ENCODE assay signal across 8 cellular contexts in the genomic region with DNA sequence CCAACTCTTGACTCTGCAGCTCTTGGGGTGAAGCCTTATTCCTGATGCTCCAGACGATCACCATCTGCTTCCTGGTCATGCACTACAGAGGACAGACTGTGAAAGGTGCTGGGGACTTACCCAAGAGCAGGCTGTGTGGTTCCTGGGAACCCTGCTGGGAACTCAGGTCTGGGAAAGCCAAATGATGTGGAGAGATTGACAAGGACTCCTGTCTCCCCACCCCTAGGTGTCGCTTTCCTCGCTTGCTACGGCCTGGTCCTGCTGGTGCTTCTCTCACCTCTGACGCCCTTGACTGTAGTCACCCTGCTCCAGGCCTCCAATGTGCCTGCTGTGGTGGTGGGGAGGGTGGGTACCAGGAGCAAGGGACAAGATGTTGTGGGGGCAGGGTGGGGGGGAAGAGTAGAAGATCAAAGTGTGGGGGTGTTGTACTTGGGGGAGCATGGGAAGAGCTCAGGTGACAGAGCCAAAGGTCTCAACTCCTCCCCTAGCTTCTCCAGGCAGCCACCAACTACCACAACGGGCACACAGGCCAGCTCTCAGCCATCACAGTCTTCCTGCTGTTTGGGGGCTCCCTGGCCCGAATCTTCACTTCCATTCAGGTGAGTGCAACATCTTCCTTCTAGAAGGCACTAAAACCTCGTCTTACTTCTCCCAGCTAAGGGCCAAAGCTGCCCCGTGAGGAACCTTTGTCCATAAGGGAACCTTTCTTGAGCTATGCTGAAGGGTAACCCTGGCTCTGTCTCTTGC. TPM values are rescaled to one million over a fixed set of nuclear protein-coding genes. Genes with fewer than 3 reads are reported as not detected.
A peak's percentile ranks its signal among the peaks of the same experiment; 100 is the strongest.
DNase-seq lines count a peak whose midpoint lies in the region; ATAC-seq, FAIRE-seq and TF ChIP-seq lines count a peak whose summit lies in the region.

No MANE protein-coding gene starts in this region.

- no peak overlapping the region for H3K9ac ChIP-seq in OCI-LY3 (ENCODE audit: low read length)

- H3K36me3 ChIP-seq in OCI-LY3 (replicated peaks; ENCODE audit: low read depth, low read length) (peaks cover 10% of the 10 kb centered on the region), esophagus (ENCODE audit: control insufficient read depth in 2 of 2, insufficient read depth in 2 of 2, low read length in 1 of 2) (peaks cover 6 to 9% of the 10 kb centered on the region in 2 donors)

- no peak overlapping the region for H3K4me3 Mint-ChIP-seq in activated T-cell treated with anti-CD3 and anti-CD28 coated beads, Interleukin-2, amount 50 U/mL, for 24 hours
- H3K4me3 Mint-ChIP-seq in stimulated activated effector memory CD8-positive, alpha-beta T cell treated with anti-CD3 and anti-CD28 coated beads, Interleukin-12 subunit alpha, Interleukin-12 subunit beta, amount 100 ng/mL, for 72 hours: no peak overlapping the region

- intact Hi-C loops in sciatic nerve (cut with DNase I): no loop called here

- H3K27ac ChIP-seq in OCI-LY3 (ENCODE audit: low read length) (no peak overlapping the region), esophagus (ENCODE audit: low read depth in 2 of 2, low read length in 1 of 2) (peak overlapping the region; percentile 85 to 97)

- no peaks in the 10 kb centered on the region for H4K20me1 ChIP-seq in OCI-LY3 (ENCODE audit: insufficient read depth, low read length)

- H3K4me2 ChIP-seq in OCI-LY3 (ENCODE audit: low read length): no peak overlapping the region

- peaks cover 35% of the 10 kb centered on the region for H3K4me1 Mint-ChIP-seq in activated T-cell treated with anti-CD3 and anti-CD28 coated beads, Interleukin-2, amount 50 U/mL, for 24 hours (ENCODE audit: low read depth)
- peaks cover 35% of the 10 kb centered on the region for H3K4me1 Mint-ChIP-seq in stimulated activated effector memory CD8-positive, alpha-beta T cell treated with anti-CD3 and anti-CD28 coated beads, Interleukin-12 subunit alpha, Interleukin-12 subunit beta, amount 100 ng/mL, for 72 hours

- DNase-seq in activated T-cell treated with anti-CD3 and anti-CD28 coated beads, Interleukin-2, amount 50 U/mL, for 24 hours: no peak
- no peak for DNase-seq in activated T-cell treated with anti-CD3 and anti-CD28 coated beads, Interleukin-2, amount 50 U/mL, for 48 hours
- DNase-seq in stimulated activated effector memory CD8-positive, alpha-beta T cell treated with anti-CD3 and anti-CD28 coated beads, Interleukin-12 subunit alpha, Interleukin-12 subunit beta, amount 100 ng/mL, for 72 hours (ENCODE audit: low spot score in 2 of 2): no peak
- DNase-seq in frontal cortex (ENCODE audit: low spot score in 2 of 2) (no peak), sciatic nerve (ENCODE audit: low spot score) (no peak)

- H3K4me1 ChIP-seq in OCI-LY3 (ENCODE audit: low read length): peaks cover 21% of the 10 kb centered on the region
- peaks cover 9 to 20% of the 10 kb centered on the region in 2 donors for H3K4me1 ChIP-seq in esophagus (ENCODE audit: control insufficient read depth in 2 of 2, insufficient read depth in 2 of 2, low read length in 1 of 2)

- TF ChIP-seq CTCF in OCI-LY3 (IDR thresholded peaks at IDR 0.05; ENCODE audit: low read depth, low read length): peak; percentile 40

- H3K27me3 Mint-ChIP-seq in activated T-cell treated with anti-CD3 and anti-CD28 coated beads, Interleukin-2, amount 50 U/mL, for 24 hours: no peaks in the 10 kb centered on the region

- FAIRE-seq in frontal cortex (lab: Jason Lieb, UNC): no peak

- H3K4me3 ChIP-seq in OCI-LY3 (ENCODE audit: low read length): no peak overlapping the region
- H3K4me3 ChIP-seq in esophagus (ENCODE audit: low read depth in 1 of 2, low read length in 2 of 2): no peak overlapping the region

- no peaks in the 10 kb centered on the region for H3K9me3 ChIP-seq in OCI-LY3 (ENCODE audit: insufficient read depth, low read length)
- H3K9me3 ChIP-seq in esophagus (ENCODE audit: control insufficient read depth in 2 of 2, insufficient read depth in 1 of 2, low read depth in 1 of 2, low read length in 1 of 2): no peaks in the 10 kb centered on the region

- H3K36me3 Mint-ChIP-seq in activated T-cell treated with anti-CD3 and anti-CD28 coated beads, Interleukin-2, amount 50 U/mL, for 24 hours (ENCODE audit: low read depth): peaks cover 85% of the 10 kb centered on the region
- peaks cover 69% of the 10 kb centered on the region for H3K36me3 Mint-ChIP-seq in stimulated activated effector memory CD8-positive, alpha-beta T cell treated with anti-CD3 and anti-CD28 coated beads, Interleukin-12 subunit alpha, Interleukin-12 subunit beta, amount 100 ng/mL, for 72 hours

- H3K27me3 ChIP-seq in OCI-LY3 (ENCODE audit: low read depth, low read length) (no peaks in the 10 kb centered on the region), esophagus (ENCODE audit: control insufficient read depth in 1 of 2, insufficient read depth in 2 of 2, low read length in 2 of 2) (no peaks in the 10 kb centered on the region)

- no peaks in the 10 kb centered on the region for H3K9me3 Mint-ChIP-seq in activated T-cell treated with anti-CD3 and anti-CD28 coated beads, Interleukin-2, amount 50 U/mL, for 24 hours
- no peaks in the 10 kb centered on the region for H3K9me3 Mint-ChIP-seq in stimulated activated effector memory CD8-positive, alpha-beta T cell treated with anti-CD3 and anti-CD28 coated beads, Interleukin-12 subunit alpha, Interleukin-12 subunit beta, amount 100 ng/mL, for 72 hours

- H3K79me2 ChIP-seq in OCI-LY3 (ENCODE audit: low read length): peaks cover 33% of the 10 kb centered on the region

- peak overlapping the region; percentile 71 for H3K27ac Mint-ChIP-seq in activated T-cell treated with anti-CD3 and anti-CD28 coated beads, Interleukin-2, amount 50 U/mL, for 24 hours
- peak overlapping the region; percentile 49 for H3K27ac Mint-ChIP-seq in stimulated activated effector memory CD8-positive, alpha-beta T cell treated with anti-CD3 and anti-CD28 coated beads, Interleukin-12 subunit alpha, Interleukin-12 subunit beta, amount 100 ng/mL, for 72 hours

- H2AFZ ChIP-seq in OCI-LY3 (ENCODE audit: low read depth, low read length): no peak overlapping the region

- ATAC-seq in stimulated activated effector memory CD8-positive, alpha-beta T cell treated with anti-CD3 and anti-CD28 coated beads, Interleukin-12 subunit alpha, Interleukin-12 subunit beta, amount 100 ng/mL, for 72 hours: no peak
- ATAC-seq in HG03571 (IDR thresholded peaks at IDR 0.05; ENCODE audit: unreplicated experiment) (no peak), sciatic nerve (no peak)

- 45 to 53% methylated on average over 9 of the region's 9 CpGs for WGBS in esophagus, 2 donors

RNA-seq across cellular contexts. Expression of gene SOX15, which starts 3.0 kb away (rescaled TPM):
- 10 to 100 TPM; 73.3 to 94.3 TPM for polyA plus RNA-seq in esophagus
- total RNA-seq in frontal cortex (1.2 TPM), sciatic nerve (5.1 TPM)

RNA-seq across cellular contexts. Expression of gene MPDU1, which starts 3.2 kb away (rescaled TPM):
- 10 to 100 TPM; 56.9 to 60.0 TPM for polyA plus RNA-seq in esophagus
- total RNA-seq in frontal cortex (35.1 TPM), sciatic nerve (21.4 TPM)

RNA-seq across cellular contexts. Expression of gene CD68, which starts 7.4 kb away (rescaled TPM):
- 10 to 100 TPM; 30.5 to 62.4 TPM for polyA plus RNA-seq in esophagus
- 1.2 TPM for total RNA-seq in frontal cortex
- total RNA-seq in sciatic nerve: 83.0 TPM

RNA-seq across cellular contexts. Expression of gene SENP3, which starts 25.1 kb away (rescaled TPM):
- polyA plus RNA-seq in esophagus: 10 to 100 TPM; 21.6 to 33.6 TPM
- total RNA-seq in frontal cortex (102 TPM), sciatic nerve (39.8 TPM)

RNA-seq across cellular contexts. Expression of gene FXR2, which starts 27.9 kb away (rescaled TPM):
- polyA plus RNA-seq in esophagus: 10 to 100 TPM; 14.7 to 19.0 TPM
- total RNA-seq in frontal cortex (68.1 TPM), sciatic nerve (46.5 TPM)

Comparison
In these comparisons a context has a peak if more than half of its experiments do, and no peak if none do; other contexts are left out.
1. RNA of gene CD68, which starts 7.4 kb away (total RNA-seq): 83.0 TPM in sciatic nerve (single experiment); 1.2 TPM in frontal cortex (single experiment); every median in the first group is over 10 times any median in the second.